In genomic region chr21:43001316-43001715, GRCh38 we compare ENCODE assay signal across 23 cellular contexts. TPM values are rescaled to one million over a fixed set of nuclear protein-coding genes. Genes with fewer than 3 reads are reported as not detected.
A peak's percentile ranks its signal among the peaks of the same experiment; 100 is the strongest.
DNase-seq lines count a peak whose midpoint lies in the region; ATAC-seq, FAIRE-seq and TF ChIP-seq lines count a peak whose summit lies in the region.
"Had no signal": no experiment of that assay in that cellular context is flagged by ENCODE, and none has a peak within 500 bp of the region (broad histone marks: within the 10 kb centered on the region; RNA-seq: fewer than 3 reads in every experiment).

No MANE protein-coding gene starts in this region.

- peaks cover 28 to 50% (median 29%) of the 10 kb centered on the region in 5 experiments for H3K9me3 Mint-ChIP-seq in brain
- peaks cover 10% of the 10 kb centered on the region for H3K9me3 Mint-ChIP-seq in stimulated activated memory B cell treated with anti-CD40 and anti-IgM and Interleukin-4, amounts not matched to agents 10 μg/mL and 1 μg/mL and 100 μg/mL, for 72 hours

- no peak for FAIRE-seq in GM19239 (lab: Jason Lieb, UNC)
- FAIRE-seq: endothelial cell of umbilical vein, H54, TTC549 had no signal

- no peaks in the 10 kb centered on the region for H3K4me1 ChIP-seq in Karpas-422 (ENCODE audit: low read length)
- H3K4me1 ChIP-seq in muscle layer of colon (ENCODE audit: insufficient read depth, low read length) = peaks cover 28% of the 10 kb centered on the region
- peaks cover 11% of the 10 kb centered on the region for H3K4me1 ChIP-seq in testis

- H3K36me3 ChIP-seq in Karpas-422 (ENCODE audit: insufficient read depth, low read length) = no peaks in the 10 kb centered on the region
- no peaks in the 10 kb centered on the region for H3K36me3 ChIP-seq in muscle layer of colon (ENCODE audit: insufficient read depth, low read length)
- no peaks in the 10 kb centered on the region for H3K36me3 ChIP-seq in testis (ENCODE audit: low read depth, missing control alignments)

- H3K4me2 ChIP-seq in Karpas-422 (ENCODE audit: low read depth, low read length, poor library complexity, severe bottlenecking) = no peak overlapping the region
- H3K4me2 ChIP-seq: hepatocyte had no signal

- 39 to 47% methylated on average over 4 of the region's 4 CpGs for WGBS in testis, 2 donors

- ATAC-seq in HG03159 (IDR thresholded peaks at IDR 0.05; ENCODE audit: unreplicated experiment) = no peak
- no peak for ATAC-seq in stimulated activated memory B cell treated with anti-CD40 and anti-IgM and Interleukin-4, amounts not matched to agents 10 μg/mL and 1 μg/mL and 100 μg/mL, for 72 hours
- ATAC-seq: activated CD4-positive, alpha-beta T cell treated with anti-CD3 and anti-CD28 coated beads for 36 hours; activated T-cell treated with anti-CD3 and anti-CD28 coated beads, Interleukin-2, amount 50 U/mL, for 4 hours; sciatic nerve had no signal

- H3K4me3 ChIP-seq in Karpas-422 (ENCODE audit: low read length) = no peak overlapping the region
- H3K4me3 ChIP-seq in muscle layer of colon (ENCODE audit: low read depth in 1 of 2, low read length in 2 of 2) = peak overlapping the region in 1 of 2 donors; percentile 5
- H3K4me3 ChIP-seq in testis = no peak overlapping the region
- H3K4me3 ChIP-seq: hepatocyte had no signal

- H3K9me2 ChIP-seq in Karpas-422 (replicated peaks; ENCODE audit: insufficient read depth, low read length) = no peaks in the 10 kb centered on the region

- intact Hi-C loops in testis (cut with DNase I; ENCODE audit: low total_unique reads) = no loop called here

- DNase-seq in Karpas-422 (peak; percentile 27), testis (peak; percentile 69), GM19239 (ENCODE audit: insufficient read length, low spot score) (no peak), hepatic stellate cell (ENCODE audit: low spot score) (no peak)
- DNase-seq: activated CD4-positive, alpha-beta T cell treated with anti-CD3 and anti-CD28 coated beads for 36 hours; activated CD8-positive, alpha-beta memory T cell treated with anti-CD3 and anti-CD28 coated beads for 24 hours; activated naive CD4-positive, alpha-beta T cell treated with anti-CD3 and anti-CD28 coated beads, Interleukin-2, amount 10 ng/mL, durations not matched to agents 7 days and 5 days; activated T-cell treated with anti-CD3 and anti-CD28 coated beads, Interleukin-2, amount 50 U/mL, for 4 hours; immature natural killer cell; NCI-H146; SHP77; stimulated activated CD8-positive, alpha-beta memory T cell treated with anti-CD3 and anti-CD28 coated beads, Interleukin-4, amount 100 ng/mL, for 48 hours; T-helper 1 cell had no signal

- no peak for TF ChIP-seq POLR2A in testis (IDR thresholded peaks at IDR 0.05)

- H4K20me1 ChIP-seq in Karpas-422 (ENCODE audit: insufficient read depth, low read depth, low read length) = no peaks in the 10 kb centered on the region

- H3K27ac ChIP-seq in Karpas-422 (ENCODE audit: low read length) = no peak overlapping the region
- peak overlapping the region; percentile 36 for H3K27ac ChIP-seq in muscle layer of colon (ENCODE audit: low read depth, low read length)
- peak overlapping the region; percentile 68 to 78 for H3K27ac ChIP-seq in testis
- H3K27ac ChIP-seq: hepatocyte had no signal

- no peaks in the 10 kb centered on the region for H3K4me1 Mint-ChIP-seq in brain
- no peaks in the 10 kb centered on the region for H3K4me1 Mint-ChIP-seq in stimulated activated memory B cell treated with anti-CD40 and anti-IgM and Interleukin-4, amounts not matched to agents 10 μg/mL and 1 μg/mL and 100 μg/mL, for 72 hours
- H3K4me1 Mint-ChIP-seq: activated CD4-positive, alpha-beta T cell treated with anti-CD3 and anti-CD28 coated beads for 36 hours; activated naive CD4-positive, alpha-beta T cell treated with anti-CD3 and anti-CD28 coated beads, Interleukin-2, amount 10 ng/mL, durations not matched to agents 7 days and 5 days; CD14-positive monocyte had no signal

- H3K9ac ChIP-seq in Karpas-422 (ENCODE audit: low read length) (no peak overlapping the region), muscle layer of colon (ENCODE audit: low read length) (no peak overlapping the region)

- H3K27ac Mint-ChIP-seq in brain = peak overlapping the region in 3 of 5 experiments; percentile 53 to 89 (median 74)
- H3K27ac Mint-ChIP-seq in stimulated activated memory B cell treated with anti-CD40 and anti-IgM and Interleukin-4, amounts not matched to agents 10 μg/mL and 1 μg/mL and 100 μg/mL, for 72 hours = no peak overlapping the region
- H3K27ac Mint-ChIP-seq: activated CD4-positive, alpha-beta T cell treated with anti-CD3 and anti-CD28 coated beads for 36 hours had no signal

- H3K4me3 Mint-ChIP-seq in brain = no peak overlapping the region
- no peak overlapping the region for H3K4me3 Mint-ChIP-seq in stimulated activated memory B cell treated with anti-CD40 and anti-IgM and Interleukin-4, amounts not matched to agents 10 μg/mL and 1 μg/mL and 100 μg/mL, for 72 hours
- H3K4me3 Mint-ChIP-seq: activated CD4-positive, alpha-beta T cell treated with anti-CD3 and anti-CD28 coated beads for 36 hours; activated naive CD4-positive, alpha-beta T cell treated with anti-CD3 and anti-CD28 coated beads, Interleukin-2, amount 10 ng/mL, durations not matched to agents 7 days and 5 days; activated T-cell treated with anti-CD3 and anti-CD28 coated beads, Interleukin-2, amount 50 U/mL, for 4 hours; CD14-positive monocyte; immature natural killer cell had no signal

- H2AFZ ChIP-seq in Karpas-422 (ENCODE audit: low read length) = no peak overlapping the region
- H2AFZ ChIP-seq: hepatocyte had no signal

- TF ChIP-seq CTCF in brain (conservative IDR thresholded peaks at IDR 0.05) (no peak), testis (IDR thresholded peaks at IDR 0.05) (no peak)

- H3K9me3 ChIP-seq in Karpas-422 (ENCODE audit: low read length) (no peaks in the 10 kb centered on the region), muscle layer of colon (ENCODE audit: low read length) (no peaks in the 10 kb centered on the region), testis (no peaks in the 10 kb centered on the region)

- peaks cover 7% of the 10 kb centered on the region for H3K27me3 Mint-ChIP-seq in brain
- no peaks in the 10 kb centered on the region for H3K27me3 Mint-ChIP-seq in stimulated activated memory B cell treated with anti-CD40 and anti-IgM and Interleukin-4, amounts not matched to agents 10 μg/mL and 1 μg/mL and 100 μg/mL, for 72 hours
- H3K27me3 Mint-ChIP-seq: activated CD4-positive, alpha-beta T cell treated with anti-CD3 and anti-CD28 coated beads for 36 hours; activated naive CD4-positive, alpha-beta T cell treated with anti-CD3 and anti-CD28 coated beads, Interleukin-2, amount 10 ng/mL, durations not matched to agents 7 days and 5 days had no signal

- no peaks in the 10 kb centered on the region for H3K27me3 ChIP-seq in Karpas-422 (ENCODE audit: low read length)
- H3K27me3 ChIP-seq in muscle layer of colon (ENCODE audit: control insufficient read depth in 1 of 2, insufficient read depth in 2 of 2, low read length in 2 of 2) = no peaks in the 10 kb centered on the region
- H3K27me3 ChIP-seq in testis = no peaks in the 10 kb centered on the region
- H3K27me3 ChIP-seq: hepatocyte had no signal

- no peaks in the 10 kb centered on the region for H3K79me2 ChIP-seq in Karpas-422 (ENCODE audit: low read length)

- H3K36me3 Mint-ChIP-seq in brain = peaks cover 84% of the 10 kb centered on the region
- H3K36me3 Mint-ChIP-seq in stimulated activated memory B cell treated with anti-CD40 and anti-IgM and Interleukin-4, amounts not matched to agents 10 μg/mL and 1 μg/mL and 100 μg/mL, for 72 hours = peaks cover 51% of the 10 kb centered on the region

RNA-seq across cellular contexts. Expression of gene PKNOX1, which starts 27.0 kb away (rescaled TPM):
- total RNA-seq in Karpas-422 (2014; rRNA removed; shearing (Covaris generic); ENCODE audit: low replicate concordance) = 19.7 and 28.1 TPM in 2 replicates
- polyA plus RNA-seq in brain (ENCODE audit: insufficient read depth, low read depth, low replicate concordance) = 17.8 TPM
- total RNA-seq in testis = 10 to 100 TPM; 22.1 to 38.8 TPM
- 82.5 TPM for polyA plus RNA-seq in testis (ENCODE audit: insufficient read depth, low read depth, low replicate concordance)

Comparison
In these comparisons a context has a peak if more than half of its experiments do, and no peak if none do; other contexts are left out.
1. DNase-seq: peak in Karpas-422 (single experiment) and testis (single experiment); none in GM19239 (single experiment) and hepatic stellate cell (single experiment).